Comparison of ENCODE assay signal across 8 cellular contexts in genomic region chr15:72670656-72671352, GRCh38. TPM values are rescaled to one million over a fixed set of nuclear protein-coding genes. Genes with fewer than 3 reads are reported as not detected.
A peak's percentile ranks its signal among the peaks of the same experiment; 100 is the strongest.
DNase-seq lines count a peak whose midpoint lies in the region; ATAC-seq, FAIRE-seq and TF ChIP-seq lines count a peak whose summit lies in the region.
"Not testable (repeated sequence)": the region's sequence is repeated elsewhere in the genome, so short reads cannot be mapped to it uniquely, and the experiment has no call there.

No MANE protein-coding gene starts in this region.

- peak; percentile 76 for FAIRE-seq in GM19239 (lab: Jason Lieb, UNC)

- not testable (repeated sequence) for H3K4me1 ChIP-seq in SJCRH30; mucosa of descending colon (ENCODE audit: low read depth)

- intact Hi-C loops in mucosa of descending colon (cut with DNase I, micrococcal nuclease), result not testable (repeated sequence)

- ATAC-seq in HG03097 (IDR thresholded peaks at IDR 0.05; ENCODE audit: low FRiP score, unreplicated experiment) (peak; percentile 65), mucosa of descending colon (peak; percentile 100)

- H3K4me3 ChIP-seq in SJCRH30, result peak overlapping the region; percentile 41
- H3K4me3 ChIP-seq in fibroblast of the aortic adventitia (ENCODE audit: low read depth, low read length), result peak overlapping the region; percentile 17
- not testable (repeated sequence) for H3K4me3 ChIP-seq in mucosa of descending colon

- H3K27ac ChIP-seq in SJCRH30, result not testable (repeated sequence)

- DNase-seq in AG20443 (ENCODE audit: low spot score) (peak; percentile 72), GM19239 (ENCODE audit: insufficient read length, low spot score) (peak; percentile 49), SJCRH30 (peak; percentile 78 to 85), fibroblast of the aortic adventitia (ENCODE audit: low read depth) (peak; percentile 56), mucosa of descending colon (peak; percentile 82 to 95 (median 89))
- DNase-seq in activated effector memory CD4-positive, alpha-beta T cell treated with anti-CD3 and anti-CD28 coated beads, Interleukin-2, amount 50 U/mL, for 16 hours, result peak; percentile 89
- DNase-seq in stimulated activated CD4-positive, alpha-beta T cell treated with anti-CD3 and anti-CD28 coated beads, TNF-alpha, amount 100 ng/mL, for 1 hour (ENCODE audit: low read depth in 3 of 3, low spot score in 1 of 3), result peak in 2 of 3 donors; percentile 24 to 57

- H3K9me3 ChIP-seq in SJCRH30 (replicated peaks); mucosa of descending colon: not testable (repeated sequence)

- peak; percentile 89 for TF ChIP-seq CTCF in fibroblast of the aortic adventitia (IDR thresholded peaks at IDR 0.05; ENCODE audit: insufficient read depth, low read length)
- TF ChIP-seq CTCF in mucosa of descending colon (IDR thresholded peaks at IDR 0.05), result peak; percentile 57

- not testable (repeated sequence) for H3K27me3 ChIP-seq in SJCRH30

- not testable (repeated sequence) for H3K36me3 ChIP-seq in SJCRH30; mucosa of descending colon (ENCODE audit: low read depth)

RNA-seq across cellular contexts. Expression of gene HIGD2B, which starts 15.2 kb away (rescaled TPM):
- total RNA-seq in SJCRH30 (2014; rRNA removed; shearing (Covaris generic)), result not detected in 2 replicates
- total RNA-seq in fibroblast of the aortic adventitia (ENCODE audit: low replicate concordance) (not detected in 2 replicates), mucosa of descending colon (not detected)

RNA-seq across cellular contexts. Expression of gene BBS4, which starts 15.2 kb away (rescaled TPM):
- 11.0 and 19.6 TPM in 2 replicates for total RNA-seq in SJCRH30 (2014; rRNA removed; shearing (Covaris generic))
- total RNA-seq in fibroblast of the aortic adventitia (ENCODE audit: low replicate concordance) (21.2 and 24.9 TPM in 2 replicates), mucosa of descending colon (10 to 100 TPM; 11.7 to 15.0 (median 13.6) TPM)

RNA-seq across cellular contexts. Expression of gene GOLGA6B, which starts 16.3 kb away (rescaled TPM):
- not detected in 2 replicates for total RNA-seq in SJCRH30 (2014; rRNA removed; shearing (Covaris generic))
- total RNA-seq in fibroblast of the aortic adventitia (ENCODE audit: low replicate concordance) (not detected in 2 replicates), mucosa of descending colon (not detected)
